ENCODE assay signal across 26 cellular contexts in the genomic region with DNA sequence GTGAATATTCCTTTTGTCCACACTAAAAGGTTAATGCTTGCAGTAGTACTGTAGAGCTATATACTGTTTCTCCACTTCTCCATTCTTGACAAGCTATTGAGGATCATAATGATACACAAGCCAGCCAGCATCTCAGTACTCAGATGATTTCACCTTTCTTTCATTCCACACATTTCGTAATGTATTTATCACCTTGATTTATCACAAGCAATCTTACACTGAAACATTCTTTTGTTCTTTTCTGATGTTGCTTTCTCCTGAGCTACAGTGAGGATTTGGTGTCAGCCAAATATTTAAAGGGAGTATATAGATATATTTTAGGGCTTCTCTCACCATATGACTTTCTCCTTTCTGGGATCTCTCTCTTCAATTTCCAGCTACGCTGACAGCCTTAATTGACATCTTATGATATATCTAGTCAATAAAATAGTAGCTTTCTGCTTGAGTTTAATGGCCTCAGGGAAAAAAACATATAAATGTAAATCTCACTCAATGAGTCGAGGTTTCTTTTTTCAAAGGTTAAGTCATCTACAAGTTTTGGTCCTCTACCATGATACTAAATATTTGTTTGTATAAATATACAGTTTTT.
"Had no signal": no experiment of that assay in that cellular context is flagged by ENCODE, and none has a peak within 500 bp of the region (broad histone marks: within the 10 kb centered on the region; RNA-seq: fewer than 3 reads in every experiment).

No MANE protein-coding gene starts in this region.

- H3K4me3 Mint-ChIP-seq: activated CD4-positive, alpha-beta memory T cell treated with anti-CD3 and anti-CD28 coated beads for 36 hours; activated CD4-positive, alpha-beta T cell treated with anti-CD3 and anti-CD28 coated beads for 36 hours; activated CD4-positive, alpha-beta T cell treated with anti-CD3 and anti-CD28 coated beads, Interleukin-2, amount 10 ng/mL, durations not matched to agents 24 days and 14 days; activated naive CD8-positive, alpha-beta T cell; activated T-cell treated with anti-CD3 and anti-CD28 coated beads, Interleukin-2, amount 50 U/mL, for 24 hours; activated T-cell treated with anti-CD3 and anti-CD28 coated beads, Interleukin-2, amount 50 U/mL, for 72 hours; central memory CD8-positive, alpha-beta T cell; dendritic cell treated with granulocyte-macrophage colony-stimulating factor and Interleukin-4, amounts not matched to agents 40 ng/mL and 50 ng/mL, for 4 days; endodermal cell had no signal

- H3K27ac Mint-ChIP-seq: activated CD4-positive, alpha-beta memory T cell treated with anti-CD3 and anti-CD28 coated beads for 36 hours; activated CD4-positive, alpha-beta T cell treated with anti-CD3 and anti-CD28 coated beads for 36 hours; activated CD4-positive, alpha-beta T cell treated with anti-CD3 and anti-CD28 coated beads, Interleukin-2, amount 10 ng/mL, durations not matched to agents 24 days and 14 days; activated naive CD8-positive, alpha-beta T cell; activated T-cell treated with anti-CD3 and anti-CD28 coated beads, Interleukin-2, amount 50 U/mL, for 24 hours; activated T-cell treated with anti-CD3 and anti-CD28 coated beads, Interleukin-2, amount 50 U/mL, for 72 hours; dendritic cell treated with granulocyte-macrophage colony-stimulating factor and Interleukin-4, amounts not matched to agents 40 ng/mL and 50 ng/mL, for 4 days; endodermal cell had no signal

- DNase-seq: activated CD4-positive, alpha-beta memory T cell treated with anti-CD3 and anti-CD28 coated beads for 36 hours; activated CD4-positive, alpha-beta T cell treated with anti-CD3 and anti-CD28 coated beads for 36 hours; activated CD4-positive, alpha-beta T cell treated with anti-CD3 and anti-CD28 coated beads, Interleukin-2, amount 10 ng/mL, durations not matched to agents 24 days and 14 days; activated CD4-positive, CD25-positive, alpha-beta regulatory T cell; activated CD4-positive, CD25-positive, alpha-beta regulatory T cell treated with anti-CD3 and anti-CD28 coated beads, Interleukin-2, amount 50 U/mL, for 72 hours; activated CD8-positive, alpha-beta memory T cell treated with anti-CD3 and anti-CD28 coated beads, Interleukin-2, amount 50 U/mL, for 48 hours; activated gamma-delta T cell; activated naive CD4-positive, alpha-beta T cell; activated naive CD4-positive, alpha-beta T cell treated with anti-CD3 and anti-CD28 coated beads, Interleukin-2, amount 50 U/mL, for 16 hours; activated T-cell treated with anti-CD3 and anti-CD28 coated beads for 4 hours; activated T-cell treated with anti-CD3 and anti-CD28 coated beads, Interleukin-2, amount 50 U/mL, for 24 hours; activated T-cell treated with anti-CD3 and anti-CD28 coated beads, Interleukin-2, amount 50 U/mL, for 72 hours; amniotic stem cell; anterior cingulate cortex; brain microvascular endothelial cell; dorsolateral prefrontal cortex; effector memory CD4-positive, alpha-beta T cell; endodermal cell; foreskin fibroblast; head of caudate nucleus; T-helper 2 cell had no signal

- H3K4me3 ChIP-seq: coronary artery, dorsolateral prefrontal cortex had no signal

- H3K9me3 Mint-ChIP-seq: endodermal cell had no signal

- ATAC-seq: activated CD4-positive, alpha-beta T cell treated with anti-CD3 and anti-CD28 coated beads for 36 hours; activated T-cell treated with anti-CD3 and anti-CD28 coated beads, Interleukin-2, amount 50 U/mL, for 72 hours; esophagus mucosa had no signal

- H3K27me3 Mint-ChIP-seq: activated CD4-positive, alpha-beta memory T cell treated with anti-CD3 and anti-CD28 coated beads for 36 hours; activated CD4-positive, alpha-beta T cell treated with anti-CD3 and anti-CD28 coated beads for 36 hours; activated CD4-positive, alpha-beta T cell treated with anti-CD3 and anti-CD28 coated beads, Interleukin-2, amount 10 ng/mL, durations not matched to agents 24 days and 14 days; activated naive CD8-positive, alpha-beta T cell; activated T-cell treated with anti-CD3 and anti-CD28 coated beads, Interleukin-2, amount 50 U/mL, for 24 hours; central memory CD8-positive, alpha-beta T cell; dendritic cell treated with granulocyte-macrophage colony-stimulating factor and Interleukin-4, amounts not matched to agents 40 ng/mL and 50 ng/mL, for 4 days had no signal

- H3K36me3 ChIP-seq: brain microvascular endothelial cell had no signal

- H3K4me1 Mint-ChIP-seq: activated CD4-positive, alpha-beta T cell treated with anti-CD3 and anti-CD28 coated beads for 36 hours; activated CD4-positive, alpha-beta T cell treated with anti-CD3 and anti-CD28 coated beads, Interleukin-2, amount 10 ng/mL, durations not matched to agents 24 days and 14 days; central memory CD8-positive, alpha-beta T cell; endodermal cell had no signal

- H3K36me3 Mint-ChIP-seq: activated CD4-positive, alpha-beta memory T cell treated with anti-CD3 and anti-CD28 coated beads for 36 hours; activated naive CD8-positive, alpha-beta T cell had no signal

- H3K27ac ChIP-seq: brain microvascular endothelial cell, coronary artery, dorsolateral prefrontal cortex had no signal

- H3K27me3 ChIP-seq: brain microvascular endothelial cell, dorsolateral prefrontal cortex had no signal
